In the genomic region with DNA sequence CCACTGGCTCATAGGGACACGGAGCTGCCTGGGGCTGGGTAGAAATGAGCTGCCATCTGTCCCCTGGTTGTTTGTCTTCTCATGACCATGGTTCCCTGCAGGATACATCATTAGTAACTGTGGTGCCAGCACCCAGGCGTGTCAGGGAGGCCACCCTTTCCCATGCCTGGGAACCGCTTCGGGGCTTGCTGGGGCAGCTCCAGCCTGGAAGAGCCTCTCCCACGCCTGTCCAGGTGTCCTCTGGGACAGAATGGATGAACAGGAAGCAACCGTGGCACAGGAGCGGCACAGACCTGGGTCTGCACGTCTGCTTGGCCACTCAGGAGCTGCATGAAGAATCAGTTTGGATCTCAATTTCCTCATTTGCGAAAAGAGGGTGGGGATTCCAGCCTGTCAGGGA, we compare ENCODE assay signal across 18 cellular contexts.
"Had no signal": no experiment of that assay in that cellular context is flagged by ENCODE, and none has a peak within 500 bp of the region (broad histone marks: within the 10 kb centered on the region; RNA-seq: fewer than 3 reads in every experiment).

No MANE protein-coding gene starts in this region.

- FAIRE-seq: endometrium had no signal

- H2AFZ ChIP-seq: neural progenitor cell had no signal

- H3K4me1 ChIP-seq: gastrocnemius medialis, left ventricle myocardium inferior, right atrium auricular region had no signal

- H3K9me3 ChIP-seq: body of pancreas, gastrocnemius medialis, left ventricle myocardium inferior, right atrium auricular region, transverse colon had no signal

- H3K4me3 ChIP-seq: body of pancreas, gastrocnemius medialis, left ventricle myocardium inferior, neural progenitor cell, right atrium auricular region, transverse colon had no signal

- DNase-seq: activated CD4-positive, alpha-beta T cell treated with anti-CD3 and anti-CD28 coated beads, Interleukin-2, amount 50 U/mL, for 4 hours; activated CD8-positive, alpha-beta memory T cell treated with anti-CD3 and anti-CD28 coated beads, Interleukin-2, amount 10 ng/mL, durations not matched to agents 7 days and 5 days; activated effector memory CD4-positive, alpha-beta T cell treated with anti-CD3 and anti-CD28 coated beads, Interleukin-2, amount 50 U/mL, for 16 hours; activated T-cell treated with anti-CD3 and anti-CD28 coated beads, Interleukin-2, amount 50 U/mL, for 24 hours; amniotic stem cell; body of pancreas; gastrocnemius medialis; islet precursor cell; left ventricle myocardium inferior; mesendoderm; posterior cingulate gyrus; transverse colon had no signal

- H3K36me3 ChIP-seq: gastrocnemius medialis, left ventricle myocardium inferior, neural progenitor cell, right atrium auricular region, transverse colon had no signal

- H3K9ac ChIP-seq: neural progenitor cell had no signal

- ATAC-seq: activated CD4-positive, CD25-positive, alpha-beta regulatory T cell treated with anti-CD3 and anti-CD28 coated beads, Interleukin-2, amount 50 U/mL, for 24 hours; activated CD8-positive, alpha-beta memory T cell treated with anti-CD3 and anti-CD28 coated beads, Interleukin-2, amount 10 ng/mL, durations not matched to agents 7 days and 5 days; activated naive CD4-positive, alpha-beta T cell treated with anti-CD3 and anti-CD28 coated beads, Interleukin-2, amount 50 U/mL, for 72 hours; body of pancreas; gastrocnemius medialis; stimulated activated memory B cell treated with anti-CD40 and anti-IgM and Interleukin-4, amounts not matched to agents 10 μg/mL and 1 μg/mL and 100 μg/mL, for 72 hours had no signal

- H3K27ac ChIP-seq: body of pancreas, gastrocnemius medialis, left ventricle myocardium inferior, right atrium auricular region, transverse colon had no signal

- H3K27me3 ChIP-seq: body of pancreas, gastrocnemius medialis, neural progenitor cell, right atrium auricular region, transverse colon had no signal
